18 cellular contexts compared by ENCODE assay signal in genomic region chr15:59051867-59052861, GRCh38. TPM values are rescaled to one million over a fixed set of nuclear protein-coding genes. Genes with fewer than 3 reads are reported as not detected.
A peak's percentile ranks its signal among the peaks of the same experiment; 100 is the strongest.
DNase-seq lines count a peak whose midpoint lies in the region; ATAC-seq, FAIRE-seq and TF ChIP-seq lines count a peak whose summit lies in the region.
"Had no signal": no experiment of that assay in that cellular context is flagged by ENCODE, and none has a peak within 500 bp of the region (broad histone marks: within the 10 kb centered on the region; RNA-seq: fewer than 3 reads in every experiment).

No MANE protein-coding gene starts in this region.

- ATAC-seq in stimulated activated naive CD8-positive, alpha-beta T cell treated with anti-CD3 and anti-CD28 coated beads, Interleukin-15, Interleukin-2, amounts not matched to agents 100 U/mL and 50 U/mL, for 24 hours, result no peak
- ATAC-seq in WTC11, result no peak
- no peak for ATAC-seq in GM21423 (IDR thresholded peaks at IDR 0.05; ENCODE audit: unreplicated experiment)
- ATAC-seq: gastroesophageal sphincter, left ventricle myocardium superior, SK-N-SH treated with all-trans-retinoic acid at 6 μM for 48 hours had no signal

- no peak overlapping the region for H3K4me3 Mint-ChIP-seq in stimulated activated naive CD8-positive, alpha-beta T cell treated with anti-CD3 and anti-CD28 coated beads, Interleukin-15, Interleukin-2, amounts not matched to agents 100 ng/mL and 50 ng/mL, for 24 hours
- peak overlapping the region; percentile 68 for H3K4me3 Mint-ChIP-seq in T-helper 1 cell treated with Interleukin-12 subunit alpha and Interleukin-12 subunit beta and Interleukin-4 antibody, amounts not matched to agents 30 μg/mL and 1 μg/mL, for 36 hours
- no peak overlapping the region for H3K4me3 Mint-ChIP-seq in WTC11
- H3K4me3 Mint-ChIP-seq: H9 had no signal

- TF ChIP-seq CTCF in WTC11 (IDR thresholded peaks at IDR 0.05) (no peak), osteoblast (IDR thresholded peaks at IDR 0.05; ENCODE audit: extremely low read depth, low read depth, low read length) (no peak), ovary (IDR thresholded peaks at IDR 0.05) (no peak)

- no peak for TF ChIP-seq EP300 in ovary (IDR thresholded peaks at IDR 0.05)

- peaks cover 18% of the 10 kb centered on the region for H3K36me3 ChIP-seq in osteoblast (ENCODE audit: insufficient read depth, low read length)
- no peaks in the 10 kb centered on the region for H3K36me3 ChIP-seq in ovary

- H4K20me1 ChIP-seq in osteoblast (ENCODE audit: insufficient read depth, low read length), result peaks cover 10% of the 10 kb centered on the region

- FAIRE-seq in islet of Langerhans (lab: Jason Lieb, UNC), result peak; percentile 86
- FAIRE-seq: D721Med had no signal

- H3K27ac Mint-ChIP-seq in stimulated activated naive CD8-positive, alpha-beta T cell treated with anti-CD3 and anti-CD28 coated beads, Interleukin-15, Interleukin-2, amounts not matched to agents 100 ng/mL and 50 ng/mL, for 24 hours, result peak overlapping the region; percentile 36
- peak overlapping the region; percentile 86 for H3K27ac Mint-ChIP-seq in T-helper 1 cell treated with Interleukin-12 subunit alpha and Interleukin-12 subunit beta and Interleukin-4 antibody, amounts not matched to agents 30 μg/mL and 1 μg/mL, for 36 hours
- H3K27ac Mint-ChIP-seq in WTC11, result no peak overlapping the region

- H3K9me3 Mint-ChIP-seq in stimulated activated naive CD8-positive, alpha-beta T cell treated with anti-CD3 and anti-CD28 coated beads, Interleukin-15, Interleukin-2, amounts not matched to agents 100 ng/mL and 50 ng/mL, for 24 hours, result no peaks in the 10 kb centered on the region
- no peaks in the 10 kb centered on the region for H3K9me3 Mint-ChIP-seq in T-helper 1 cell treated with Interleukin-12 subunit alpha and Interleukin-12 subunit beta and Interleukin-4 antibody, amounts not matched to agents 30 μg/mL and 1 μg/mL, for 36 hours
- H3K9me3 Mint-ChIP-seq in WTC11, result no peaks in the 10 kb centered on the region
- H3K9me3 Mint-ChIP-seq: H9 had no signal

- TF ChIP-seq POLR2A in ovary (IDR thresholded peaks at IDR 0.05), result no peak

- H3K27me3 ChIP-seq in osteoblast (ENCODE audit: insufficient read depth, low read length) (no peaks in the 10 kb centered on the region), ovary (no peaks in the 10 kb centered on the region)
- H3K27me3 ChIP-seq: gastroesophageal sphincter, Peyer's patch had no signal

- POLR2A ChIA-PET in WTC11 (lab: Charles Lee), result no interaction called here

- intact Hi-C loops in ovary (cut with DNase I), result no loop called here

- H3K4me1 ChIP-seq in osteoblast (ENCODE audit: insufficient read depth, low read length) (no peaks in the 10 kb centered on the region), ovary (ENCODE audit: insufficient read depth) (no peaks in the 10 kb centered on the region)
- H3K4me1 ChIP-seq: gastroesophageal sphincter, Peyer's patch had no signal

- CTCF ChIA-PET in WTC11 (lab: Charles Lee), result interaction anchor here (0.9 kb wide), 1 partner anchor 49 kb away, joined by 3 read pairs; no protein-coding TSS in a partner anchor

- peaks cover 61% of the 10 kb centered on the region for H3K36me3 Mint-ChIP-seq in stimulated activated naive CD8-positive, alpha-beta T cell treated with anti-CD3 and anti-CD28 coated beads, Interleukin-15, Interleukin-2, amounts not matched to agents 100 ng/mL and 50 ng/mL, for 24 hours (ENCODE audit: low read depth)
- peaks cover 38% of the 10 kb centered on the region for H3K36me3 Mint-ChIP-seq in T-helper 1 cell treated with Interleukin-12 subunit alpha and Interleukin-12 subunit beta and Interleukin-4 antibody, amounts not matched to agents 30 μg/mL and 1 μg/mL, for 36 hours (ENCODE audit: low read depth)
- H3K36me3 Mint-ChIP-seq in WTC11, result 0 out of 2 replicates have a peak, but pooled peaks cover 3% of the 10 kb centered on the region

- no peak for DNase-seq in stimulated activated naive CD8-positive, alpha-beta T cell treated with anti-CD3 and anti-CD28 coated beads, Interleukin-15, Interleukin-2, amounts not matched to agents 100 U/mL and 50 U/mL, for 24 hours
- no peak for DNase-seq in WTC11 (ENCODE audit: low spot score)
- no peak for DNase-seq in osteoblast (ENCODE audit: insufficient read length, low spot score, missing footprints)
- no peak for DNase-seq in ovary
- DNase-seq: activated naive CD4-positive, alpha-beta T cell treated with Interleukin-2 at 50 U/mL for 16 hours; H9; left ventricle myocardium superior; NCI-H1436 treated with DMSO at 0.1 percent for 48 hours; NCI-H774; Peyer's patch; stimulated activated CD4-positive, alpha-beta T cell treated with anti-CD3 and anti-CD28 coated beads, Interleukin-4, amount 100 ng/mL, for 1 hour had no signal

- H3K4me3 ChIP-seq in osteoblast (ENCODE audit: insufficient read depth, low read length) (no peak overlapping the region), ovary (no peak overlapping the region)
- H3K4me3 ChIP-seq: gastroesophageal sphincter, Peyer's patch had no signal

- peaks cover 37% of the 10 kb centered on the region for H3K79me2 ChIP-seq in osteoblast (ENCODE audit: insufficient read depth, low read length)

- WGBS in ovary, 3 donors, result 57 to 77% (median 75%) methylated on average over 2 of the region's 2 CpGs

- H3K27ac ChIP-seq in osteoblast (ENCODE audit: low read depth, low read length) (no peak overlapping the region), ovary (no peak overlapping the region)
- H3K27ac ChIP-seq: gastroesophageal sphincter, Peyer's patch had no signal

- no peak overlapping the region for H3K4me2 ChIP-seq in osteoblast (ENCODE audit: insufficient read depth, low read length)

- H3K4me1 Mint-ChIP-seq in stimulated activated naive CD8-positive, alpha-beta T cell treated with anti-CD3 and anti-CD28 coated beads, Interleukin-15, Interleukin-2, amounts not matched to agents 100 ng/mL and 50 ng/mL, for 24 hours (ENCODE audit: low read depth), result peaks cover 34% of the 10 kb centered on the region
- peaks cover 23% of the 10 kb centered on the region for H3K4me1 Mint-ChIP-seq in T-helper 1 cell treated with Interleukin-12 subunit alpha and Interleukin-12 subunit beta and Interleukin-4 antibody, amounts not matched to agents 30 μg/mL and 1 μg/mL, for 36 hours (ENCODE audit: low read depth)
- no peaks in the 10 kb centered on the region for H3K4me1 Mint-ChIP-seq in WTC11
- H3K4me1 Mint-ChIP-seq: H9 had no signal

- H3K9me3 ChIP-seq in osteoblast (ENCODE audit: low read depth, low read length), result no peaks in the 10 kb centered on the region
- no peaks in the 10 kb centered on the region for H3K9me3 ChIP-seq in ovary
- H3K9me3 ChIP-seq: gastroesophageal sphincter, Peyer's patch had no signal

- no peak overlapping the region for H2AFZ ChIP-seq in osteoblast (ENCODE audit: low read length)

- no peaks in the 10 kb centered on the region for H3K27me3 Mint-ChIP-seq in stimulated activated naive CD8-positive, alpha-beta T cell treated with anti-CD3 and anti-CD28 coated beads, Interleukin-15, Interleukin-2, amounts not matched to agents 100 ng/mL and 50 ng/mL, for 24 hours
- H3K27me3 Mint-ChIP-seq in T-helper 1 cell treated with Interleukin-12 subunit alpha and Interleukin-12 subunit beta and Interleukin-4 antibody, amounts not matched to agents 30 μg/mL and 1 μg/mL, for 36 hours (ENCODE audit: low read depth), result no peaks in the 10 kb centered on the region
- no peaks in the 10 kb centered on the region for H3K27me3 Mint-ChIP-seq in WTC11 (ENCODE audit: low read depth)

TF ChIP-seq in WTC11, 78 proteins besides CTCF, POLR2A, EP300 and RAD21 (continues in another document):
- TF ChIP-seq ARID4B (CRISPR knock-in tag; IDR thresholded peaks at IDR 0.05; ENCODE audit: borderline replicate concordance) (no peak), NFATC4 (CRISPR knock-in tag; IDR thresholded peaks at IDR 0.05) (no peak), RELA (CRISPR knock-in tag; IDR thresholded peaks at IDR 0.05; ENCODE audit: borderline replicate concordance) (no peak), ZMAT4 (CRISPR knock-in tag; IDR thresholded peaks at IDR 0.05) (no peak), ELF4 (CRISPR knock-in tag; IDR thresholded peaks at IDR 0.05; ENCODE audit: low read depth) (no peak)

RNA-seq across cellular contexts. Expression of gene CCNB2, which starts 52.8 kb away (rescaled TPM):
- total RNA-seq in WTC11 (2021), result 93.3 to 101 TPM (median 98.8 TPM) in 3 replicates
- 6.5 and 8.0 TPM in 2 replicates for total RNA-seq in osteoblast
- 1 to 10 TPM in 1 of 7 donors, under 1 TPM in 5, not detected in 1; 0.28 to 1.1 (median 0.47) TPM for total RNA-seq in ovary
- polyA plus RNA-seq in ovary, result 1 to 10 TPM; 1.3 to 2.5 TPM

Comparison
In these comparisons a context has a peak if more than half of its experiments do, and no peak if none do; other contexts are left out.
1. RNA of gene CCNB2, which starts 52.8 kb away (total RNA-seq): 93.3 to 101 TPM in WTC11; 6.5 to 8.0 TPM in osteoblast and 0.28 to 1.1 TPM in ovary; every median in the first group is over 10 times any median in the second.